Comparison of ENCODE assay signal across 1 cellular context in the genomic region with DNA sequence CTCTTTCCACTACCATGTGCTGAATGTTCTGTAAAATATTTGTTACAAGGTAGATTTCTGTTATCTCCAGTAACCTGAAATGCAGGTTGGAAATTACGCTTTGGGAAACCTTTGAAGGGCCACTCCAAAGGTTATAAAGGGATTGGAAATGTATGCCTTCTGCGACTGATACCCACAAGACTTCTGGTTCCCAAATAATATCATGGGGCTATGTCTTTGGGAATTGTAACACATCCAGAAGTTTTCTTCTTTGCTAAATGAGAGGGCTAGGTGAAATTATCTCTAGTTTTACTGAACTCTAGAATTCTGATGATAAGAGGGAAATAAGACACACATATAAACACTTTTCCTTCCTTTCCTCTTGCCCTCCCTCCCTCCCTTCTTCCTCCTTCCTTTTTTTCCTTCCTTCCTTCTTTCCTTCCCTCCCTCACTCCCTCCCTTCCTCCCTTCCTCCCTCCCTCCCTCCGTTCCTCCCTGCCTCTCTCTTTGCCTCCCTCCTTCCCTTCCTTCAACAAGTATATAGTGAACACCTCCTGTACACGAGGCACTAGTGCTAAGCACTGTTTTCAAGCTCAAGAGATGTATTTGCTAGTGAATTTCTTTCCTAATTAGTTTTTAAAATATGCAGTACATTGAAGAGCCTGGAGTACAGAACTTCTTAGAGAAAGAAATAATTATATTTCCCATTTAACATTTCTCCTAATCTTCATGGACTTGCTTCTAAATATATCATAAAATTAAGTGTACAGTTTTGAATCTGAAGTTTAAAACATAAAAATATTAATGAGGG.
TF ChIP-seq lines count a peak whose summit lies in the region.

No MANE protein-coding gene starts in this region.

TF ChIP-seq in HCT116, 20 proteins besides CTCF, POLR2A, EP300 and RAD21:
- TF ChIP-seq SP1 (IDR thresholded peaks at IDR 0.05; ENCODE audit: low read depth) (peak; percentile 2; the same call in 1 of the 2 replicates), POLR2AphosphoS5 (IDR thresholded peaks at IDR 0.05; ENCODE audit: low read depth, low read length) (peak; percentile 67), YY1 (IDR thresholded peaks at IDR 0.05; ENCODE audit: extremely low read depth, insufficient replicate concordance, low read depth, low read length) (no peak), FOSL1 (IDR thresholded peaks at IDR 0.05; ENCODE audit: low read depth) (0 out of 2 replicates have a peak, but pooled peaks have one; percentile 5), JUND (IDR thresholded peaks at IDR 0.05) (no peak)
- TF ChIP-seq, protein P1, sequence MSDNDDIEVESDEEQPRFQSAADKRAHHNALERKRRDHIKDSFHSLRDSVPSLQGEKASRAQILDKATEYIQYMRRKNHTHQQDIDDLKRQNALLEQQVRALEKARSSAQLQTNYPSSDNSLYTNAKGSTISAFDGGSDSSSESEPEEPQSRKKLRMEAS (IDR thresholded peaks at IDR 0.05), result 0 out of 2 replicates have a peak, but pooled peaks have one; percentile 13
